ENCODE assay signal across 9 cellular contexts in the genomic region with DNA sequence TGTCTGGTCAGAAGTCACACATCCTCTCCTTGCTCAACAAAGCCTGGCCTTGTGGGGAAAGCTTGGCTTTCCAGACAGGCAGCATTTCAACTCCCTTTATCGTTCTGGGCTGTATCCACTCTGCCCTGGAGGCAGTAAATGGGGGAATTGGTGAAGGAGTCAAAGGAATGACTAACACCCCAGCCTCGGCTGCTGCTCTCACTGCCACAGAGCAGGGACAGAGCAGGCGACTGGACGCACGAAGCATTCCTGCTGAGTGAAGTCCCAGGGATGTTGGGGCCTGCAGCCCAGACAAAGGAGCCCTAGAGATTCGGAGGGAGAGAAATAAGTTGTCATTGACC. TPM values are rescaled to one million over a fixed set of nuclear protein-coding genes. Genes with fewer than 3 reads are reported as not detected.
A peak's percentile ranks its signal among the peaks of the same experiment; 100 is the strongest.
DNase-seq lines count a peak whose midpoint lies in the region; ATAC-seq and TF ChIP-seq lines count a peak whose summit lies in the region.
"Had no signal": no experiment of that assay in that cellular context is flagged by ENCODE, and none has a peak within 500 bp of the region (broad histone marks: within the 10 kb centered on the region; RNA-seq: fewer than 3 reads in every experiment).

No MANE protein-coding gene starts in this region.

- ATAC-seq in WTC11 (no peak), HG03469 (IDR thresholded peaks at IDR 0.05; ENCODE audit: unreplicated experiment) (no peak)

- BruUV-seq in Calu3 (replicated peaks; lab: Mats Ljungman, UMichigan): no TSS peak

- H3K27me3 Mint-ChIP-seq in Calu3 (ENCODE audit: unreplicated experiment) (peaks cover 43% of the 10 kb centered on the region), neural crest cell (ENCODE audit: low read depth) (peaks cover 5% of the 10 kb centered on the region), WTC11 (ENCODE audit: low read depth) (peaks cover 22% of the 10 kb centered on the region)

- H3K27ac Mint-ChIP-seq in Calu3 (ENCODE audit: unreplicated experiment): no peak overlapping the region
- H3K27ac Mint-ChIP-seq in neural crest cell (ENCODE audit: unreplicated experiment): peak overlapping the region; percentile 25
- H3K27ac Mint-ChIP-seq in WTC11: no peak overlapping the region

- CTCF ChIA-PET in Calu3 (lab: Charles Lee): no interaction called here
- CTCF ChIA-PET in WTC11 (lab: Charles Lee): interaction anchor here (0.5 to 2.7 kb wide), 6 partner anchors 8 to 255 kb away, joined by 3 to 106 read pairs (median 12); partner anchors contain the start of gene WNT11

- H3K4me1 Mint-ChIP-seq in Calu3 (ENCODE audit: low read depth, unreplicated experiment) (peaks cover 34% of the 10 kb centered on the region), neural crest cell (peaks cover 24% of the 10 kb centered on the region), WTC11 (peaks cover 13% of the 10 kb centered on the region)

- H3K4me3 Mint-ChIP-seq in Calu3 (ENCODE audit: low read depth, unreplicated experiment) (peak overlapping the region; percentile 63), neural crest cell (peak overlapping the region; percentile 2), WTC11 (no peak overlapping the region)

- POLR2A ChIA-PET in WTC11 (lab: Charles Lee): no interaction called here

- no peak for TF ChIP-seq CTCF in Calu3 (IDR thresholded peaks at IDR 0.05; ENCODE audit: unreplicated experiment)
- no peak for TF ChIP-seq CTCF in neural crest cell (conservative IDR thresholded peaks at IDR 0.05)
- no peak for TF ChIP-seq CTCF in WTC11 (IDR thresholded peaks at IDR 0.05)

- H3K9me3 Mint-ChIP-seq in Calu3 (ENCODE audit: low read depth, unreplicated experiment): no peaks in the 10 kb centered on the region
- H3K9me3 Mint-ChIP-seq in neural crest cell: no peaks in the 10 kb centered on the region
- H3K9me3 Mint-ChIP-seq in WTC11: no peaks in the 10 kb centered on the region

- DNase-seq in Calu3 (no peak), HT1080 (ENCODE audit: low read depth) (peak; percentile 10), dedifferentiated amniotic fluid mesenchymal stem cell (ENCODE audit: extremely low spot score) (peak; percentile 22), neural crest cell (ENCODE audit: low read depth, low spot score) (peak; percentile 23), NCI-H526 treated with DMSO at 0.1 percent for 48 hours (lab: John Stamatoyannopoulos, UW) (no peak), NCI-H345 treated with DMSO at 0.1 percent for 48 hours (lab: John Stamatoyannopoulos, UW; ENCODE audit: unreplicated experiment) (no peak), WTC11 (ENCODE audit: low spot score) (no peak)
- DNase-seq: stimulated activated CD4-positive, alpha-beta T cell treated with anti-CD3 and anti-CD28 coated beads, Interleukin-4, amount 100 ng/mL, for 4 hours had no signal

- intact Hi-C loops in Calu3 (cut with micrococcal nuclease; ENCODE audit: unreplicated experiment): loop anchor here (2.0 kb wide), 1 partner anchor 257 kb away; no protein-coding TSS in a partner anchor

- H3K36me3 Mint-ChIP-seq in Calu3 (ENCODE audit: insufficient read depth, unreplicated experiment) (peaks cover 5% of the 10 kb centered on the region), neural crest cell (ENCODE audit: low read depth) (no peaks in the 10 kb centered on the region), WTC11 (no peaks in the 10 kb centered on the region)

TF ChIP-seq in WTC11, 78 proteins besides CTCF, POLR2A, EP300 and RAD21:
- TF ChIP-seq, protein P1, sequence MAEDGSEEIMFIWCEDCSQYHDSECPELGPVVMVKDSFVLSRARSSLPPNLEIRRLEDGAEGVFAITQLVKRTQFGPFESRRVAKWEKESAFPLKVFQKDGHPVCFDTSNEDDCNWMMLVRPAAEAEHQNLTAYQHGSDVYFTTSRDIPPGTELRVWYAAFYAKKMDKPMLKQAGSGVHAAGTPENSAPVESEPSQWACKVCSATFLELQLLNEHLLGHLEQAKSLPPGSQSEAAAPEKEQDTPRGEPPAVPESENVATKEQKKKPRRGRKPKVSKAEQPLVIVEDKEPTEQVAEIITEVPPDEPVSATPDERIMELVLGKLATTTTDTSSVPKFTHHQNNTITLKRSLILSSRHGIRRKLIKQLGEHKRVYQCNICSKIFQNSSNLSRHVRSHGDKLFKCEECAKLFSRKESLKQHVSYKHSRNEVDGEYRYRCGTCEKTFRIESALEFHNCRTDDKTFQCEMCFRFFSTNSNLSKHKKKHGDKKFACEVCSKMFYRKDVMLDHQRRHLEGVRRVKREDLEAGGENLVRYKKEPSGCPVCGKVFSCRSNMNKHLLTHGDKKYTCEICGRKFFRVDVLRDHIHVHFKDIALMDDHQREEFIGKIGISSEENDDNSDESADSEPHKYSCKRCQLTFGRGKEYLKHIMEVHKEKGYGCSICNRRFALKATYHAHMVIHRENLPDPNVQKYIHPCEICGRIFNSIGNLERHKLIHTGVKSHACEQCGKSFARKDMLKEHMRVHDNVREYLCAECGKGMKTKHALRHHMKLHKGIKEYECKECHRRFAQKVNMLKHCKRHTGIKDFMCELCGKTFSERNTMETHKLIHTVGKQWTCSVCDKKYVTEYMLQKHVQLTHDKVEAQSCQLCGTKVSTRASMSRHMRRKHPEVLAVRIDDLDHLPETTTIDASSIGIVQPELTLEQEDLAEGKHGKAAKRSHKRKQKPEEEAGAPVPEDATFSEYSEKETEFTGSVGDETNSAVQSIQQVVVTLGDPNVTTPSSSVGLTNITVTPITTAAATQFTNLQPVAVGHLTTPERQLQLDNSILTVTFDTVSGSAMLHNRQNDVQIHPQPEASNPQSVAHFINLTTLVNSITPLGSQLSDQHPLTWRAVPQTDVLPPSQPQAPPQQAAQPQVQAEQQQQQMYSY (CRISPR knock-in tag; IDR thresholded peaks at IDR 0.05): no peak
- no peak for TF ChIP-seq AFF4 (CRISPR knock-in tag; IDR thresholded peaks at IDR 0.05; ENCODE audit: borderline replicate concordance)
- TF ChIP-seq IRF2 (CRISPR knock-in tag; IDR thresholded peaks at IDR 0.05; ENCODE audit: borderline replicate concordance, low read depth): no peak
- TF ChIP-seq JUN (CRISPR knock-in tag; IDR thresholded peaks at IDR 0.05): no peak
- TF ChIP-seq RORB (CRISPR knock-in tag; IDR thresholded peaks at IDR 0.05): no peak
- TF ChIP-seq EMX1 (CRISPR knock-in tag; IDR thresholded peaks at IDR 0.05): no peak
- TF ChIP-seq SMAD4 (CRISPR knock-in tag; IDR thresholded peaks at IDR 0.05): no peak

RNA-seq across cellular contexts. Expression of gene WNT11, which starts 52.7 kb away (rescaled TPM):
- total RNA-seq in Calu3 (2022): not detected in 2 replicates
- total RNA-seq in HT1080 (2014; rRNA removed; shearing (Covaris generic)): not detected in 2 replicates
- polyA plus RNA-seq in HT1080 (2015; cell fraction: cytosol; rRNA removed): not detected in 2 replicates
- not detected in 2 replicates for polyA plus RNA-seq in HT1080 (2015; cell fraction: nucleus; rRNA removed)
- total RNA-seq in neural crest cell: 0.16 and 0.19 TPM in 2 replicates
- total RNA-seq in WTC11 (2021): 0.32 to 0.89 TPM (median 0.79 TPM) in 3 replicates

Comparison
In these comparisons a context has a peak if more than half of its experiments do, and no peak if none do; other contexts are left out.
1. DNase-seq: peak in HT1080 (single experiment), dedifferentiated amniotic fluid mesenchymal stem cell (single experiment) and neural crest cell (single experiment); none in Calu3 (single experiment), NCI-H526 treated with DMSO at 0.1 percent for 48 hours (single experiment), NCI-H345 treated with DMSO at 0.1 percent for 48 hours (single experiment) and WTC11 (single experiment).